In genomic region chr14:103118663-103119404, GRCh38 we compare ENCODE assay signal across 1 cellular context.
TF ChIP-seq lines count a peak whose summit lies in the region.

No MANE protein-coding gene starts in this region.

TF ChIP-seq in K562, 482 proteins besides CTCF, POLR2A, EP300 and RAD21 (continued from another document and continues in another):
- TF ChIP-seq E2F5 (CRISPR knock-in tag; IDR thresholded peaks at IDR 0.05) (no peak), HDAC3 (IDR thresholded peaks at IDR 0.05; ENCODE audit: borderline replicate concordance, partially characterized antibody) (no peak), CGGBP1 (CRISPR knock-in tag; IDR thresholded peaks at IDR 0.05) (no peak), NR2C1 (IDR thresholded peaks at IDR 0.05) (peak; percentile 70; the same call in 1 of the 2 replicates), NR2C1 (tag; IDR thresholded peaks at IDR 0.05) (no peak), NCOA1 (IDR thresholded peaks at IDR 0.05; ENCODE audit: low read depth) (peak; percentile 54; the same call in 1 of the 2 replicates), DIDO1 (tag; IDR thresholded peaks at IDR 0.05; ENCODE audit: low read depth) (no peak), FOS (IDR thresholded peaks at IDR 0.05; ENCODE audit: extremely low read depth, insufficient read length) (no peak), CHAMP1 (IDR thresholded peaks at IDR 0.05) (no peak), ZEB2 (IDR thresholded peaks at IDR 0.05) (no peak), PPARD (CRISPR knock-in tag; IDR thresholded peaks at IDR 0.05) (no peak), ZHX1 (conservative IDR thresholded peaks at IDR 0.05; ENCODE audit: low read length) (no peak), ZNF134 (CRISPR knock-in tag; conservative IDR thresholded peaks at IDR 0.05) (no peak), FIP1L1 (IDR thresholded peaks at IDR 0.05; ENCODE audit: low read depth, low read length, poor library complexity, severe bottlenecking) (no peak), BCOR (IDR thresholded peaks at IDR 0.05) (no peak), PBX2 (CRISPR knock-in tag; IDR thresholded peaks at IDR 0.05; ENCODE audit: low read depth) (no peak), PBX2 (tag; conservative IDR thresholded peaks at IDR 0.05; ENCODE audit: low read depth) (no peak), RFX7 (CRISPR knock-in tag; IDR thresholded peaks at IDR 0.05) (no peak), ZNF780A (CRISPR knock-in tag; IDR thresholded peaks at IDR 0.05) (no peak), CTCFL (IDR thresholded peaks at IDR 0.05; ENCODE audit: borderline replicate concordance, insufficient read depth, low read depth, low read length, poor library complexity, severe bottlenecking) (no peak), E4F1 (CRISPR knock-in tag; IDR thresholded peaks at IDR 0.05; ENCODE audit: borderline replicate concordance) (no peak), ZNF431 (CRISPR knock-in tag; IDR thresholded peaks at IDR 0.05) (no peak), ZBED1 (IDR thresholded peaks at IDR 0.05) (no peak), CBX3 (IDR thresholded peaks at IDR 0.05; ENCODE audit: borderline replicate concordance in 1 of 2, low read length in 2 of 2) (no peak), FOXP4 (CRISPR knock-in tag; IDR thresholded peaks at IDR 0.05; ENCODE audit: borderline replicate concordance) (no peak), HNRNPLL (IDR thresholded peaks at IDR 0.05; ENCODE audit: low read depth, low read length, poor library complexity, severe bottlenecking) (no peak), NCOR1 (IDR thresholded peaks at IDR 0.05) (no peak), FOXP1 (CRISPR knock-in tag; IDR thresholded peaks at IDR 0.05) (no peak), ZFP30 (CRISPR knock-in tag; IDR thresholded peaks at IDR 0.05; ENCODE audit: borderline replicate concordance) (no peak), KAT8 (IDR thresholded peaks at IDR 0.05; ENCODE audit: low read depth) (no peak), CREB3 (tag; conservative IDR thresholded peaks at IDR 0.05; ENCODE audit: low read depth) (0 out of 2 replicates have a peak, but pooled peaks have one; percentile 31), MCM2 (IDR thresholded peaks at IDR 0.05; ENCODE audit: low read depth) (no peak), ZNF785 (CRISPR knock-in tag; IDR thresholded peaks at IDR 0.05) (no peak), ZKSCAN8 (CRISPR knock-in tag; IDR thresholded peaks at IDR 0.05) (no peak), SETDB1 (IDR thresholded peaks at IDR 0.05; ENCODE audit: low read length) (no peak), JUN (IDR thresholded peaks at IDR 0.05; ENCODE audit: borderline replicate concordance, low read depth, low read length) (0 out of 2 replicates have a peak, but pooled peaks have one; percentile 21), JUN (CRISPR knock-in tag; IDR thresholded peaks at IDR 0.05; ENCODE audit: borderline replicate concordance) (no peak), POLR2B (IDR thresholded peaks at IDR 0.05; ENCODE audit: low read depth, partially characterized antibody) (no peak), HES1 (IDR thresholded peaks at IDR 0.05; ENCODE audit: low read depth) (no peak), ZNF354B (CRISPR knock-in tag; IDR thresholded peaks at IDR 0.05) (no peak), DMBX1 (CRISPR knock-in tag; IDR thresholded peaks at IDR 0.05; ENCODE audit: borderline replicate concordance) (0 out of 2 replicates have a peak, but pooled peaks have one; percentile 43), STAT6 (CRISPR knock-in tag; IDR thresholded peaks at IDR 0.05) (no peak), SREBF1 (IDR thresholded peaks at IDR 0.05; ENCODE audit: borderline replicate concordance, low read depth, low read length) (no peak), MEF2D (tag; conservative IDR thresholded peaks at IDR 0.05; ENCODE audit: low read depth) (no peak)
